In genomic region chr3:153290278-153291015, GRCh38 we compare ENCODE assay signal across 11 cellular contexts.
A peak's percentile ranks its signal among the peaks of the same experiment; 100 is the strongest.
DNase-seq lines count a peak whose midpoint lies in the region; ATAC-seq and TF ChIP-seq lines count a peak whose summit lies in the region.
"Had no signal": no experiment of that assay in that cellular context is flagged by ENCODE, and none has a peak within 500 bp of the region (broad histone marks: within the 10 kb centered on the region; RNA-seq: fewer than 3 reads in every experiment).

No MANE protein-coding gene starts in this region.

- 41% methylated on average over 1 of the region's 1 CpG for WGBS in hepatocyte (ENCODE audit: low lambda C conversion rate, missing lambda C conversion rate)

- ATAC-seq in GM18511 (IDR thresholded peaks at IDR 0.05; ENCODE audit: unreplicated experiment) = no peak

- H3K4me3 Mint-ChIP-seq in glutamatergic neuron (ENCODE audit: unreplicated experiment) = no peak overlapping the region

- no peaks in the 10 kb centered on the region for H3K36me3 Mint-ChIP-seq in glutamatergic neuron (ENCODE audit: unreplicated experiment)

- CTCF ChIA-PET in AG04449 (lab: Yijun Ruan, JAX) = interaction anchor here (0.8 to 1.7 kb wide), 12 partner anchors 30 to 342 kb away, joined by 3 to 10 read pairs (median 3); no protein-coding TSS in a partner anchor

- no peaks in the 10 kb centered on the region for H3K4me1 Mint-ChIP-seq in glutamatergic neuron (ENCODE audit: low read depth, unreplicated experiment)

- H3K9me3 ChIP-seq in adipocyte (ENCODE audit: control insufficient read depth, low read length) = no peaks in the 10 kb centered on the region
- no peaks in the 10 kb centered on the region for H3K9me3 ChIP-seq in hepatocyte (ENCODE audit: low read depth)

- no peaks in the 10 kb centered on the region for H4K20me1 ChIP-seq in hepatocyte (ENCODE audit: insufficient read depth, poor library complexity, severe bottlenecking)

- H3K9ac ChIP-seq in adipocyte (ENCODE audit: low read length) = no peak overlapping the region

- no peaks in the 10 kb centered on the region for H3K9me3 Mint-ChIP-seq in glutamatergic neuron (ENCODE audit: unreplicated experiment)

- POLR2A ChIA-PET in AG04449 (lab: Yijun Ruan, JAX) = no interaction called here

- no peak overlapping the region for H3K27ac ChIP-seq in hepatocyte
- H3K27ac ChIP-seq: SK-N-MC had no signal

- H3K36me3 ChIP-seq in adipocyte (ENCODE audit: control insufficient read depth, insufficient read depth, low read length, severe bottlenecking) (no peaks in the 10 kb centered on the region), hepatocyte (replicated peaks; ENCODE audit: insufficient read depth, low read depth) (no peaks in the 10 kb centered on the region)

- TF ChIP-seq CTCF in AG04449 (IDR thresholded peaks at IDR 0.05; ENCODE audit: insufficient read depth, low read length, missing control alignments) = peak; percentile 20
- peak; percentile 10 for TF ChIP-seq CTCF in GM13977 (IDR thresholded peaks at IDR 0.05; ENCODE audit: extremely low read depth, insufficient read depth, missing control alignments)
- peak; percentile 40 for TF ChIP-seq CTCF in hepatocyte (IDR thresholded peaks at IDR 0.05; ENCODE audit: poor library complexity)
- no peak for TF ChIP-seq CTCF in glutamatergic neuron (IDR thresholded peaks at IDR 0.05; ENCODE audit: partially characterized antibody, unreplicated experiment)

- no peaks in the 10 kb centered on the region for H3K79me2 ChIP-seq in hepatocyte

- no peaks in the 10 kb centered on the region for H3K27me3 Mint-ChIP-seq in glutamatergic neuron (ENCODE audit: unreplicated experiment)

- DNase-seq in AG04449 (ENCODE audit: low read depth, low spot score) = no peak
- no peak for DNase-seq in GM13977 (ENCODE audit: low spot score)
- peak; percentile 68 for DNase-seq in adipocyte (ENCODE audit: low read depth)
- DNase-seq in hepatocyte (ENCODE audit: low spot score) = no peak
- DNase-seq in glutamatergic neuron = no peak
- DNase-seq in inferior parietal cortex (ENCODE audit: extremely low spot score) = no peak
- no peak for DNase-seq in medulla oblongata (ENCODE audit: extremely low spot score)
- DNase-seq: NCI-H1092 treated with DMSO at 0.1 percent for 48 hours, occipital lobe had no signal

- no peak overlapping the region for H3K27ac Mint-ChIP-seq in glutamatergic neuron (ENCODE audit: unreplicated experiment)

- no peak overlapping the region for H2AFZ ChIP-seq in hepatocyte

- no peak overlapping the region for H3K4me2 ChIP-seq in hepatocyte

- H3K4me3 ChIP-seq in AG04449 (ENCODE audit: low read depth, low read length) (no peak overlapping the region), adipocyte (ENCODE audit: low read length) (no peak overlapping the region), hepatocyte (no peak overlapping the region)
- H3K4me3 ChIP-seq: SK-N-MC had no signal

- in situ Hi-C loops in GM13977 (cut with MboI; ENCODE audit: low pct_unique_long_range_greater_than_20kb, low sequenced_read_pairs, unreplicated experiment) = no loop called here

- peaks cover 27% of the 10 kb centered on the region for H3K4me1 ChIP-seq in adipocyte (ENCODE audit: control insufficient read depth, insufficient read depth, low read length)
- no peaks in the 10 kb centered on the region for H3K4me1 ChIP-seq in hepatocyte (ENCODE audit: insufficient read depth)

- no peaks in the 10 kb centered on the region for H3K9me2 ChIP-seq in hepatocyte (replicated peaks; ENCODE audit: insufficient read depth)

- H3K27me3 ChIP-seq in adipocyte (replicated peaks; ENCODE audit: control insufficient read depth, insufficient read depth, low read length) = no peaks in the 10 kb centered on the region
- no peaks in the 10 kb centered on the region for H3K27me3 ChIP-seq in hepatocyte
